In genomic region chr6:43823879-43824740, GRCh38 we compare ENCODE assay signal across 10 cellular contexts. TPM values are rescaled to one million over a fixed set of nuclear protein-coding genes. Genes with fewer than 3 reads are reported as not detected.
DNase-seq lines count a peak whose midpoint lies in the region; ATAC-seq and TF ChIP-seq lines count a peak whose summit lies in the region.
"Had no signal": no experiment of that assay in that cellular context is flagged by ENCODE, and none has a peak within 500 bp of the region (broad histone marks: within the 10 kb centered on the region; RNA-seq: fewer than 3 reads in every experiment).

No MANE protein-coding gene starts in this region.

- H3K27me3 ChIP-seq in osteoblast (ENCODE audit: insufficient read depth, low read length) = peaks cover 12% of the 10 kb centered on the region

- TF ChIP-seq CTCF in GM20000 (IDR thresholded peaks at IDR 0.05; ENCODE audit: extremely low read depth, missing control alignments) (no peak), epithelial cell of proximal tubule (conservative IDR thresholded peaks at IDR 0.05; ENCODE audit: low read depth, low read length) (peak; percentile 11), osteoblast (IDR thresholded peaks at IDR 0.05; ENCODE audit: extremely low read depth, low read depth, low read length) (no peak)

- H3K4me3 ChIP-seq in epithelial cell of proximal tubule (ENCODE audit: low read depth, low read length) (no peak overlapping the region), osteoblast (ENCODE audit: insufficient read depth, low read length) (no peak overlapping the region)
- H3K4me3 ChIP-seq: esophagus squamous epithelium had no signal

- H2AFZ ChIP-seq in osteoblast (ENCODE audit: low read length) = peak overlapping the region; percentile 43

- no peaks in the 10 kb centered on the region for H3K4me1 ChIP-seq in osteoblast (ENCODE audit: insufficient read depth, low read length)
- H3K4me1 ChIP-seq: esophagus squamous epithelium had no signal

- no peaks in the 10 kb centered on the region for H3K9me3 ChIP-seq in osteoblast (ENCODE audit: low read depth, low read length)
- H3K9me3 ChIP-seq: esophagus squamous epithelium had no signal

- H3K4me2 ChIP-seq in osteoblast (ENCODE audit: insufficient read depth, low read length) = no peak overlapping the region

- H3K79me2 ChIP-seq in osteoblast (ENCODE audit: insufficient read depth, low read length) = no peaks in the 10 kb centered on the region

- H3K27ac ChIP-seq in osteoblast (ENCODE audit: low read depth, low read length) = no peak overlapping the region
- H3K27ac ChIP-seq: esophagus squamous epithelium had no signal

- DNase-seq in GM20000 (ENCODE audit: low spot score) (peak; percentile 23), NCI-H345 (lab: John Stamatoyannopoulos, UW) (peak; percentile 80), epithelial cell of proximal tubule (ENCODE audit: low read depth) (no peak), osteoblast (ENCODE audit: insufficient read length, low spot score, missing footprints) (no peak), amygdala (lab: John Stamatoyannopoulos, UW) (no peak), islet precursor cell (no peak)
- DNase-seq in stimulated activated CD4-positive, alpha-beta T cell treated with anti-CD3 and anti-CD28 coated beads, Interleukin-12 subunit alpha, Interleukin-12 subunit beta, amount 100 ng/mL, for 4 hours = no peak
- DNase-seq: activated CD4-positive, alpha-beta T cell treated with anti-CD3 and anti-CD28 coated beads, Interleukin-2, amount 50 U/mL, for 48 hours; esophagus squamous epithelium had no signal

- no peaks in the 10 kb centered on the region for H4K20me1 ChIP-seq in osteoblast (ENCODE audit: insufficient read depth, low read length)

- H3K36me3 ChIP-seq in osteoblast (ENCODE audit: insufficient read depth, low read length) = no peaks in the 10 kb centered on the region
- H3K36me3 ChIP-seq: esophagus squamous epithelium had no signal

- no peak for ATAC-seq in GM19455 (IDR thresholded peaks at IDR 0.05; ENCODE audit: unreplicated experiment)

RNA-seq across cellular contexts. Expression of gene VEGFA, which starts 54.1 kb away (rescaled TPM):
- total RNA-seq in epithelial cell of proximal tubule (103 and 120 TPM in 2 replicates), osteoblast (152 and 193 TPM in 2 replicates)

Comparison
In these comparisons a context has a peak if more than half of its experiments do, and no peak if none do; other contexts are left out.
1. DNase-seq: peak in GM20000 (single experiment) and NCI-H345 (single experiment); none in epithelial cell of proximal tubule (single experiment), osteoblast (single experiment), stimulated activated CD4-positive, alpha-beta T cell treated with anti-CD3 and anti-CD28 coated beads, Interleukin-12 subunit alpha, Interleukin-12 subunit beta, amount 100 ng/mL, for 4 hours (single experiment), amygdala (0 of 56) and islet precursor cell (single experiment).